In the genomic region with DNA sequence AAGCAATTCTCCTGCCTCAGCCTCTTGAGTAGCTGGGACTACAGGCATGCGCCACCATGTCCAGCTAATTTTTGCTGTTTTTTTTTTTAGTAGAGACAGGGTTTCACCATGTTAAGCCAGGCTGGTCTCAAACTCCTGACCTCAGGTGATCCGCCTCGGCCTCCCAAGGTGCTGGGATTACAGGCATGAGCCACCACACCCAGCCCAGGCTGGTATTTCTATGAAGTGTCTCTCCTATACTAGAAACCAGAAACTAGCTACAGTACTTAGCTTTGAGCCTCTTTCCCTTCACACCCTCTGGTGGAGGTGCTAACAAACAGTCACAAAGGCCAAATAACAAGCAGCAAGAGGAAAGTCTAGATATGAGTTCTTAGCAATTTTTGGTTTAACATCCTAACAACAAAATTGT, we compare ENCODE assay signal across 8 cellular contexts. TPM values are rescaled to one million over a fixed set of nuclear protein-coding genes. Genes with fewer than 3 reads are reported as not detected.
DNase-seq lines count a peak whose midpoint lies in the region; ATAC-seq and TF ChIP-seq lines count a peak whose summit lies in the region.
"Not testable (repeated sequence)": the region's sequence is repeated elsewhere in the genome, so short reads cannot be mapped to it uniquely, and the experiment has no call there.

No MANE protein-coding gene starts in this region.

- not testable (repeated sequence) for H3K36me3 Mint-ChIP-seq in HFFc6 (ENCODE audit: low read depth); mesothelial cell of epicardium
- peaks cover 33% of the 10 kb centered on the region for H3K36me3 Mint-ChIP-seq in activated B cell treated with CpG ODN at 0.5 μM for 24 hours (ENCODE audit: low read depth)

- in situ Hi-C loops in astrocyte of the spinal cord (cut with HindIII; ENCODE audit: low sequenced_read_pairs), result not testable (repeated sequence)

- not testable (repeated sequence) for H3K27me3 Mint-ChIP-seq in HFFc6 (ENCODE audit: insufficient read depth); activated B cell treated with CpG ODN at 0.5 μM for 24 hours; mesothelial cell of epicardium (ENCODE audit: low read depth); stimulated activated naive CD8-positive, alpha-beta T cell treated with anti-CD3 and anti-CD28 coated beads, Interleukin-15, amount 100 ng/mL, for 72 hours

- TF ChIP-seq CTCF in HFFc6 (IDR thresholded peaks at IDR 0.05) (peak; percentile 33; the same call in 1 of the 2 replicates), astrocyte of the spinal cord (IDR thresholded peaks at IDR 0.05; ENCODE audit: low read depth, low read length) (peak; percentile 36)
- TF ChIP-seq CTCF in activated B cell treated with CpG ODN at 0.5 μM for 24 hours (IDR thresholded peaks at IDR 0.05); mesothelial cell of epicardium (IDR thresholded peaks at IDR 0.05; ENCODE audit: unreplicated experiment): not testable (repeated sequence)

- not testable (repeated sequence) for H3K4me3 Mint-ChIP-seq in HFFc6, activated B cell treated with CpG ODN at 0.5 μM for 24 hours, mesothelial cell of epicardium
- H3K4me3 Mint-ChIP-seq in stimulated activated naive CD8-positive, alpha-beta T cell treated with anti-CD3 and anti-CD28 coated beads, Interleukin-15, amount 100 ng/mL, for 72 hours, result peak overlapping the region; percentile 41 to 77

- intact Hi-C loops in activated B cell treated with CpG ODN at 0.5 μM for 24 hours (cut with micrococcal nuclease), result not testable (repeated sequence)

- H3K4me3 ChIP-seq in astrocyte of the spinal cord (ENCODE audit: low read depth, low read length), result not testable (repeated sequence)

- not testable (repeated sequence) for H3K27ac Mint-ChIP-seq in HFFc6; stimulated activated naive CD8-positive, alpha-beta T cell treated with anti-CD3 and anti-CD28 coated beads, Interleukin-15, amount 100 ng/mL, for 72 hours
- H3K27ac Mint-ChIP-seq in activated B cell treated with CpG ODN at 0.5 μM for 24 hours (peak overlapping the region; percentile 8), mesothelial cell of epicardium (peak overlapping the region; percentile 31)

- CTCF ChIA-PET in activated B cell treated with CpG ODN at 0.5 μM for 24 hours (lab: Charles Lee), result interaction anchor here (0.6 to 3.7 kb wide), 7 partner anchors 9 to 143 kb away, joined by 3 to 10 read pairs (median 4); no protein-coding TSS in a partner anchor

- POLR2A ChIA-PET in activated B cell treated with CpG ODN at 0.5 μM for 24 hours (lab: Charles Lee), result interaction anchor here (1.1 kb wide), 1 partner anchor 8 kb away, joined by 3 read pairs; no protein-coding TSS in a partner anchor

- H3K9me3 Mint-ChIP-seq in HFFc6; activated B cell treated with CpG ODN at 0.5 μM for 24 hours; mesothelial cell of epicardium; stimulated activated naive CD8-positive, alpha-beta T cell treated with anti-CD3 and anti-CD28 coated beads, Interleukin-15, amount 100 ng/mL, for 72 hours: not testable (repeated sequence)

- H3K4me1 Mint-ChIP-seq in HFFc6 (ENCODE audit: low read depth) (peaks cover 54% of the 10 kb centered on the region), activated B cell treated with CpG ODN at 0.5 μM for 24 hours (peaks cover 96% of the 10 kb centered on the region), mesothelial cell of epicardium (peaks cover 77% of the 10 kb centered on the region)
- peaks cover 86% of the 10 kb centered on the region for H3K4me1 Mint-ChIP-seq in stimulated activated naive CD8-positive, alpha-beta T cell treated with anti-CD3 and anti-CD28 coated beads, Interleukin-15, amount 100 ng/mL, for 72 hours

- ATAC-seq in activated B cell treated with CpG ODN at 0.5 μM for 24 hours (ENCODE audit: low read depth), result peak; percentile 37
- ATAC-seq in stimulated activated naive CD8-positive, alpha-beta T cell treated with anti-CD3 and anti-CD28 coated beads, Interleukin-15, amount 100 ng/mL, for 72 hours, result peak; percentile 88

- DNase-seq in DMS114 treated with DMSO at 0.1 percent for 48 hours (lab: John Stamatoyannopoulos, UW; ENCODE audit: unreplicated experiment) (peak; percentile 49), NCI-H748 (lab: John Stamatoyannopoulos, UW; ENCODE audit: unreplicated experiment) (peak; percentile 23), germinal center (ENCODE audit: low spot score) (peak; percentile 28)
- not testable (repeated sequence) for DNase-seq in HFFc6; activated B cell treated with CpG ODN at 0.5 μM for 24 hours; astrocyte of the spinal cord (ENCODE audit: low read depth, low spot score); mesothelial cell of epicardium (ENCODE audit: low spot score in 2 of 2, unreplicated experiment in 2 of 2)
- peak; percentile 38 to 46 for DNase-seq in stimulated activated naive CD8-positive, alpha-beta T cell treated with anti-CD3 and anti-CD28 coated beads, Interleukin-15, amount 100 ng/mL, for 72 hours

RNA-seq across cellular contexts. Expression of a gene that starts 6.4 kb away (rescaled TPM):
- total RNA-seq in HFFc6 (2021; fragmentation: NEBNext Ultra II Directional; extraction: Animal tissue kit (Norgen Biotek cat#: 25700)), result 10 to 100 TPM; 23.8 to 33.0 (median 27.7) TPM
- total RNA-seq in activated B cell treated with CpG ODN at 0.5 μM for 24 hours (127 and 152 TPM in 2 replicates), mesothelial cell of epicardium (185 to 189 TPM (median 189 TPM) in 3 replicates)
